ENCODE assay signal across 25 cellular contexts in the genomic region with DNA sequence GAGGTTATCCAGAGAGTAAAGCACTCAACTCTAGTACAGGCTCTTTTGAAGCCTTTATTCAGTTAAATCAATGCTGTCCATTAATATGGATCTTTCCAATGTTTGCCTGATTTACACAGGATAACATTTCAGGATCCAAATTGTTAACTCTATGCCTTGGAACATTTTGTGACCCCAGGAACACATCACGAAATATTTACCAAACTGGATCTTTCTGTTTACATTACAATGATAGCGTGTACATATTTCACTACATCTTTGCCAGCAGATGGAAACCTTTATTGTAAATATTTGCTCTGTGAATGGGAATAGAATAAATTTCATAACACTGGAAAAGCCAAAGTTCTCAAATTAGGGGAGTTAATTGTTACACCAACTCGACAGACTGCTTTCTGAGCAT. TPM values are rescaled to one million over a fixed set of nuclear protein-coding genes. Genes with fewer than 3 reads are reported as not detected.
"Had no signal": no experiment of that assay in that cellular context is flagged by ENCODE, and none has a peak within 500 bp of the region (broad histone marks: within the 10 kb centered on the region; RNA-seq: fewer than 3 reads in every experiment).

No MANE protein-coding gene starts in this region.

- H3K4me1 ChIP-seq: breast epithelium, psoas muscle, right atrium auricular region, tibial artery had no signal

- H3K27me3 ChIP-seq: breast epithelium, right atrium auricular region had no signal

- ATAC-seq: activated T-helper 17 cell treated with anti-CD3 and anti-CD28 coated beads, Interleukin-2, amount 50 U/mL, for 72 hours; left ventricle myocardium superior; natural killer cell treated with Interleukin-12 subunit alpha and Interleukin-12 subunit beta and Interleukin-15 and Interleukin-18, amount 100 ng/mL, for 72 hours; psoas muscle; stimulated activated effector memory CD8-positive, alpha-beta T cell treated with anti-CD3 and anti-CD28 coated beads, Interleukin-12 subunit alpha, Interleukin-12 subunit beta, amount 100 ng/mL, for 72 hours; stimulated activated naive CD8-positive, alpha-beta T cell treated with anti-CD3 and anti-CD28 coated beads, Interleukin-15, amount 100 ng/mL, for 72 hours; WTC11 had no signal

- H3K4me3 ChIP-seq: breast epithelium, esophagus muscularis mucosa, psoas muscle, right atrium auricular region, tibial artery had no signal

- H3K9me3 ChIP-seq: breast epithelium, esophagus muscularis mucosa, psoas muscle, right atrium auricular region, tibial artery had no signal

- H3K36me3 ChIP-seq: breast epithelium, esophagus muscularis mucosa, right atrium auricular region, tibial artery had no signal

- FAIRE-seq: astrocyte, colon, frontal cortex, urothelium cell line had no signal

- DNase-seq: activated naive CD4-positive, alpha-beta T cell treated with Interleukin-2 at 50 U/mL for 16 hours; activated naive CD8-positive, alpha-beta T cell treated with anti-CD3 and anti-CD28 coated beads for 36 hours; activated T-cell treated with anti-CD3 and anti-CD28 coated beads, Interleukin-2, amount 50 U/mL, for 24 hours; effector memory CD4-positive, alpha-beta T cell; glutamatergic neuron; hippocampal formation; left ventricle myocardium superior; psoas muscle; stimulated activated CD4-positive, alpha-beta T cell treated with anti-CD3 and anti-CD28 coated beads, Interleukin-1b, Interleukin-23, amount 100 ng/mL, for 48 hours; stimulated activated naive CD8-positive, alpha-beta T cell treated with anti-CD3 and anti-CD28 coated beads, Interleukin-15, amount 100 ng/mL, for 72 hours; T-helper 9 cell had no signal

- H3K27ac ChIP-seq: breast epithelium, esophagus muscularis mucosa, psoas muscle, right atrium auricular region, tibial artery had no signal

RNA-seq across cellular contexts. Expression of a gene that starts 23.5 kb away (rescaled TPM):
- total RNA-seq: activated naive CD8-positive, alpha-beta T cell treated with anti-CD3 and anti-CD28 coated beads for 36 hours; activated T-helper 17 cell treated with anti-CD3 and anti-CD28 coated beads, Interleukin-2, amount 50 U/mL, for 72 hours; astrocyte; breast epithelium; dermis microvascular lymphatic vessel endothelial cell; frontal cortex; left ventricle myocardium superior; natural killer cell treated with Interleukin-12 subunit alpha and Interleukin-12 subunit beta and Interleukin-15 and Interleukin-18, amount 100 ng/mL, for 72 hours; osteocyte; psoas muscle; right atrium auricular region; WTC11 had no signal
- polyA plus RNA-seq: psoas muscle had no signal

RNA-seq across cellular contexts. Expression of a gene that starts 25.7 kb away (rescaled TPM):
- total RNA-seq: activated naive CD8-positive, alpha-beta T cell treated with anti-CD3 and anti-CD28 coated beads for 36 hours; activated T-helper 17 cell treated with anti-CD3 and anti-CD28 coated beads, Interleukin-2, amount 50 U/mL, for 72 hours; astrocyte; breast epithelium; dermis microvascular lymphatic vessel endothelial cell; esophagus muscularis mucosa; frontal cortex; left ventricle myocardium superior; natural killer cell treated with Interleukin-12 subunit alpha and Interleukin-12 subunit beta and Interleukin-15 and Interleukin-18, amount 100 ng/mL, for 72 hours; osteocyte; psoas muscle; right atrium auricular region; WTC11 had no signal
- polyA plus RNA-seq: psoas muscle had no signal

RNA-seq across cellular contexts. Expression of a gene that starts 44.3 kb away (rescaled TPM):
- total RNA-seq: activated naive CD8-positive, alpha-beta T cell treated with anti-CD3 and anti-CD28 coated beads for 36 hours; activated T-helper 17 cell treated with anti-CD3 and anti-CD28 coated beads, Interleukin-2, amount 50 U/mL, for 72 hours; astrocyte; breast epithelium; dermis microvascular lymphatic vessel endothelial cell; esophagus muscularis mucosa; frontal cortex; left ventricle myocardium superior; natural killer cell treated with Interleukin-12 subunit alpha and Interleukin-12 subunit beta and Interleukin-15 and Interleukin-18, amount 100 ng/mL, for 72 hours; osteocyte; psoas muscle; right atrium auricular region; WTC11 had no signal
- polyA plus RNA-seq: psoas muscle had no signal
